Comparison of ENCODE assay signal across 8 cellular contexts in the genomic region with DNA sequence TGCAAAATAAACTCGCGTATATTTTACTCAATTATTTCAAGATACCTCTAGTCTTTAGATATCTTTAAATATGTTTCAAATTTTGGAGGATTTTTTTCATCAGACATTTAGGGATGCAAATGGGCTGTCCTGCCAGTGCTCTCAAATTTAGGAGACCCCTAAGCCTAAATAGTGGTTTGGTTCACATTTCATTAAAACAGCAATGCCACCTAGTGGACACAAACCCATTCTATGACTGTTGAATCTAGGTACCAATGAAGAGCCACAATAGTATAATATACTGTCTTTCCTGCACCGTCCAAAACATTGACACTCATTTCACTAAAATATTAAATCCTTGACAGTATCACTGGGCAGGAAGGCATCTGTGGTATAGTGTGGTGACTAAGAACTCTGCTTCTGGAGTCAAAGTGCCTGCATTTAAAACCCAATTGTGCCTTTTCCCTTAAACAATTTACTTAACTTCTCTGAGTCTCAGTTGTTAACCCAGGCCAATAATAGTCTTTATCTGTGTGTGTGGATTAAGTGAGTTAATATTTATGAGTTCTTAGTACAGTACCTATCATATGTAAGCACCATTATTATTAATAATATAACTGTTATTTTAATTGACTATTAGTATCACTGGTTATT.
DNase-seq lines count a peak whose midpoint lies in the region; ATAC-seq and TF ChIP-seq lines count a peak whose summit lies in the region.

No MANE protein-coding gene starts in this region.

- H3K4me1 ChIP-seq in prostate gland (replicated peaks), result no peaks in the 10 kb centered on the region

- DNase-seq in AG04449 (ENCODE audit: low read depth, low spot score), result no peak
- no peak for DNase-seq in LNCaP clone FGC (ENCODE audit: low read depth)
- DNase-seq in dermis microvascular lymphatic vessel endothelial cell (ENCODE audit: low read depth in 2 of 2), result peak; percentile 1 to 15
- DNase-seq in prostate gland (ENCODE audit: low spot score), result no peak
- DNase-seq in activated T-cell treated with anti-CD3 and anti-CD28 coated beads, Interleukin-2, amount 50 U/mL, for 24 hours, result no peak

- H3K9me3 ChIP-seq in prostate gland, result no peaks in the 10 kb centered on the region

- WGBS in prostate gland, result 65% methylated on average over 3 of the region's 3 CpGs

- ATAC-seq in GM18511 (IDR thresholded peaks at IDR 0.05; ENCODE audit: unreplicated experiment) (peak; percentile 63), GM18873 (IDR thresholded peaks at IDR 0.05; ENCODE audit: low FRiP score, unreplicated experiment) (no peak), GM21526 (IDR thresholded peaks at IDR 0.05; ENCODE audit: low FRiP score, unreplicated experiment) (no peak)

- H3K36me3 ChIP-seq in prostate gland, result no peaks in the 10 kb centered on the region

- H3K27me3 ChIP-seq in prostate gland (replicated peaks; ENCODE audit: insufficient read depth), result no peaks in the 10 kb centered on the region

- no peak overlapping the region for H3K27ac ChIP-seq in prostate gland

- POLR2A ChIA-PET in AG04449 (lab: Yijun Ruan, JAX), result no interaction called here

- H3K27me3 Mint-ChIP-seq in activated T-cell treated with anti-CD3 and anti-CD28 coated beads, Interleukin-2, amount 50 U/mL, for 24 hours, result peaks cover 13% of the 10 kb centered on the region

- H3K27ac Mint-ChIP-seq in activated T-cell treated with anti-CD3 and anti-CD28 coated beads, Interleukin-2, amount 50 U/mL, for 24 hours, result no peak overlapping the region

- H3K4me3 ChIP-seq in AG04449 (ENCODE audit: low read depth, low read length) (no peak overlapping the region), LNCaP clone FGC (ENCODE audit: low read depth, low read length) (no peak overlapping the region), prostate gland (no peak overlapping the region)

- no peak for TF ChIP-seq POLR2A in prostate gland (IDR thresholded peaks at IDR 0.05)

- CTCF ChIA-PET in AG04449 (lab: Yijun Ruan, JAX), result interaction anchor here (2.4 kb wide), 1 partner anchor 1445 kb away, joined by 8 read pairs; no protein-coding TSS in a partner anchor

- TF ChIP-seq CTCF in AG04449 (IDR thresholded peaks at IDR 0.05; ENCODE audit: insufficient read depth, low read length, missing control alignments) (peak; percentile 48), LNCaP clone FGC (IDR thresholded peaks at IDR 0.05; ENCODE audit: control insufficient read depth, extremely low read depth, insufficient read depth) (peak; percentile 78), prostate gland (IDR thresholded peaks at IDR 0.05) (peak in 3 of 4 experiments; percentile 32 to 40 (median 33))

- no peaks in the 10 kb centered on the region for H3K4me1 Mint-ChIP-seq in activated T-cell treated with anti-CD3 and anti-CD28 coated beads, Interleukin-2, amount 50 U/mL, for 24 hours (ENCODE audit: low read depth)

- no peak overlapping the region for H3K4me3 Mint-ChIP-seq in activated T-cell treated with anti-CD3 and anti-CD28 coated beads, Interleukin-2, amount 50 U/mL, for 24 hours

- no peaks in the 10 kb centered on the region for H3K36me3 Mint-ChIP-seq in activated T-cell treated with anti-CD3 and anti-CD28 coated beads, Interleukin-2, amount 50 U/mL, for 24 hours (ENCODE audit: low read depth)

- intact Hi-C loops in prostate gland (cut with DNase I), result no loop called here

- H3K9me3 Mint-ChIP-seq in activated T-cell treated with anti-CD3 and anti-CD28 coated beads, Interleukin-2, amount 50 U/mL, for 24 hours, result no peaks in the 10 kb centered on the region

Comparison
In these comparisons a context has a peak if more than half of its experiments do, and no peak if none do; other contexts are left out.
1. DNase-seq: peak in dermis microvascular lymphatic vessel endothelial cell (2 of 2); none in AG04449 (single experiment), LNCaP clone FGC (single experiment), prostate gland (single experiment) and activated T-cell treated with anti-CD3 and anti-CD28 coated beads, Interleukin-2, amount 50 U/mL, for 24 hours (single experiment).
2. Peak in every context shown above with its lines, with median percentiles within 50 percentile points of each other: CTCF ChIP-seq.